Comparison of ENCODE assay signal across 27 cellular contexts in genomic region chr1:113048064-113048463, GRCh38.
"Had no signal": no experiment of that assay in that cellular context is flagged by ENCODE, and none has a peak within 500 bp of the region (broad histone marks: within the 10 kb centered on the region; RNA-seq: fewer than 3 reads in every experiment).

No MANE protein-coding gene starts in this region.

- H3K4me1 ChIP-seq: gastrocnemius medialis, thyroid gland, upper lobe of right lung had no signal

- H3K27ac Mint-ChIP-seq: activated CD4-positive, alpha-beta T cell treated with anti-CD3 and anti-CD28 coated beads, Interleukin-2, amount 10 ng/mL, durations not matched to agents 24 days and 14 days; activated CD8-positive, alpha-beta T cell treated with anti-CD3 and anti-CD28 coated beads for 36 hours; activated naive CD4-positive, alpha-beta T cell treated with anti-CD3 and anti-CD28 coated beads, Interleukin-2, amount 50 U/mL, for 24 hours; activated T-helper 2 cell treated with anti-CD3 and anti-CD28 coated beads, Interferon-gamma antibody, Interleukin-2, Interleukin-4, amounts not matched to agents 10 μg/mL and 5 μg/mL and 100 μg/mL, durations not matched to agents 14 hours and 24 hours and 36 hours; stimulated activated memory B cell treated with anti-CD40 and anti-IgM and Interleukin-4, amounts not matched to agents 10 μg/mL and 1 μg/mL and 100 μg/mL, for 72 hours; T-helper 1 cell treated with Interleukin-12 subunit alpha and Interleukin-12 subunit beta and Interleukin-4 antibody, amounts not matched to agents 30 μg/mL and 1 μg/mL, for 36 hours had no signal

- ATAC-seq: activated CD8-positive, alpha-beta T cell treated with anti-CD3 and anti-CD28 coated beads for 36 hours; gastrocnemius medialis; sciatic nerve; stimulated activated memory B cell treated with anti-CD40 and anti-IgM and Interleukin-4, amounts not matched to agents 10 μg/mL and 1 μg/mL and 100 μg/mL, for 72 hours; stimulated activated naive CD8-positive, alpha-beta T cell treated with anti-CD3 and anti-CD28 coated beads, Interleukin-15, amount 100 ng/mL, for 72 hours; upper lobe of right lung had no signal

- H3K4me3 Mint-ChIP-seq: activated CD4-positive, alpha-beta T cell treated with anti-CD3 and anti-CD28 coated beads, Interleukin-2, amount 10 ng/mL, durations not matched to agents 24 days and 14 days; activated CD8-positive, alpha-beta T cell treated with anti-CD3 and anti-CD28 coated beads for 36 hours; activated naive CD4-positive, alpha-beta T cell treated with anti-CD3 and anti-CD28 coated beads, Interleukin-2, amount 50 U/mL, for 24 hours; central memory CD8-positive, alpha-beta T cell; nephron; stimulated activated memory B cell treated with anti-CD40 and anti-IgM and Interleukin-4, amounts not matched to agents 10 μg/mL and 1 μg/mL and 100 μg/mL, for 72 hours; stimulated activated naive CD8-positive, alpha-beta T cell treated with anti-CD3 and anti-CD28 coated beads, Interleukin-15, amount 100 ng/mL, for 72 hours; T-helper 1 cell treated with Interleukin-12 subunit alpha and Interleukin-12 subunit beta and Interleukin-4 antibody, amounts not matched to agents 30 μg/mL and 1 μg/mL, for 36 hours had no signal

- DNase-seq: activated CD4-positive, alpha-beta T cell treated with anti-CD3 and anti-CD28 coated beads, Interleukin-2, amount 10 ng/mL, durations not matched to agents 24 days and 14 days; activated CD4-positive, CD25-positive, alpha-beta regulatory T cell treated with anti-CD3 and anti-CD28 coated beads, Interleukin-2, amount 50 U/mL, for 72 hours; activated CD8-positive, alpha-beta T cell treated with anti-CD3 and anti-CD28 coated beads for 36 hours; activated T-cell treated with anti-CD3 and anti-CD28 coated beads, Interleukin-2, amount 50 U/mL, for 48 hours; anterior cingulate cortex; effector CD8-positive, alpha-beta T cell; gastrocnemius medialis; hippocampal formation; kidney; midbrain; stimulated activated CD4-positive, alpha-beta T cell treated with anti-CD3 and anti-CD28 coated beads, Interleukin-1b, Interleukin-23, amount 100 ng/mL, for 48 hours; stimulated activated CD4-positive, alpha-beta T cell treated with anti-CD3 and anti-CD28 coated beads, Interleukin-4, amount 100 ng/mL, for 4 hours; stimulated activated CD8-positive, alpha-beta memory T cell treated with anti-CD3 and anti-CD28 coated beads, Interleukin-4, amount 100 ng/mL, for 48 hours; stimulated activated naive CD8-positive, alpha-beta T cell treated with anti-CD3 and anti-CD28 coated beads, Interleukin-15, amount 100 ng/mL, for 72 hours; substantia nigra; SW 1271; T1000; thyroid gland; upper lobe of right lung had no signal

- H3K27me3 ChIP-seq: gastrocnemius medialis, thyroid gland, upper lobe of right lung had no signal

- H3K36me3 Mint-ChIP-seq: activated naive CD4-positive, alpha-beta T cell treated with anti-CD3 and anti-CD28 coated beads, Interleukin-2, amount 50 U/mL, for 24 hours; stimulated activated memory B cell treated with anti-CD40 and anti-IgM and Interleukin-4, amounts not matched to agents 10 μg/mL and 1 μg/mL and 100 μg/mL, for 72 hours had no signal

- H3K9me3 Mint-ChIP-seq: activated CD4-positive, alpha-beta T cell treated with anti-CD3 and anti-CD28 coated beads, Interleukin-2, amount 10 ng/mL, durations not matched to agents 24 days and 14 days; activated CD8-positive, alpha-beta T cell treated with anti-CD3 and anti-CD28 coated beads for 36 hours; activated naive CD4-positive, alpha-beta T cell treated with anti-CD3 and anti-CD28 coated beads, Interleukin-2, amount 50 U/mL, for 24 hours; activated T-helper 2 cell treated with anti-CD3 and anti-CD28 coated beads, Interferon-gamma antibody, Interleukin-2, Interleukin-4, amounts not matched to agents 10 μg/mL and 5 μg/mL and 100 μg/mL, durations not matched to agents 14 hours and 24 hours and 36 hours; central memory CD8-positive, alpha-beta T cell; nephron; stimulated activated memory B cell treated with anti-CD40 and anti-IgM and Interleukin-4, amounts not matched to agents 10 μg/mL and 1 μg/mL and 100 μg/mL, for 72 hours; stimulated activated naive CD8-positive, alpha-beta T cell treated with anti-CD3 and anti-CD28 coated beads, Interleukin-15, amount 100 ng/mL, for 72 hours; T-helper 1 cell treated with Interleukin-12 subunit alpha and Interleukin-12 subunit beta and Interleukin-4 antibody, amounts not matched to agents 30 μg/mL and 1 μg/mL, for 36 hours had no signal

- H3K36me3 ChIP-seq: gastrocnemius medialis, thyroid gland, upper lobe of right lung had no signal

- H3K27ac ChIP-seq: gastrocnemius medialis, thyroid gland, upper lobe of right lung had no signal

- H3K4me3 ChIP-seq: gastrocnemius medialis, smooth muscle cell, thyroid gland, upper lobe of right lung had no signal

- H3K4me2 ChIP-seq: smooth muscle cell had no signal

- H3K9me3 ChIP-seq: gastrocnemius medialis, thyroid gland, upper lobe of right lung had no signal

- H3K27me3 Mint-ChIP-seq: activated CD4-positive, alpha-beta T cell treated with anti-CD3 and anti-CD28 coated beads, Interleukin-2, amount 10 ng/mL, durations not matched to agents 24 days and 14 days; central memory CD8-positive, alpha-beta T cell; stimulated activated naive CD8-positive, alpha-beta T cell treated with anti-CD3 and anti-CD28 coated beads, Interleukin-15, amount 100 ng/mL, for 72 hours had no signal
